17 cellular contexts compared by ENCODE assay signal in genomic region chr4:115292320-115293092, GRCh38.
DNase-seq lines count a peak whose midpoint lies in the region; ATAC-seq, FAIRE-seq and TF ChIP-seq lines count a peak whose summit lies in the region.
"Had no signal": no experiment of that assay in that cellular context is flagged by ENCODE, and none has a peak within 500 bp of the region (broad histone marks: within the 10 kb centered on the region; RNA-seq: fewer than 3 reads in every experiment).

No MANE protein-coding gene starts in this region.

- H3K36me3 ChIP-seq in H7 (replicated peaks; ENCODE audit: control insufficient read depth, insufficient read depth, low read length) (no peaks in the 10 kb centered on the region), kidney (ENCODE audit: control insufficient read depth in 1 of 2, insufficient read depth in 2 of 2, low read length in 2 of 2) (no peaks in the 10 kb centered on the region), suprapubic skin (no peaks in the 10 kb centered on the region)
- H3K36me3 ChIP-seq: BLaER1 treated with 17β-estradiol and CSF1 and Interleukin-3, amounts not matched to agents 10 nM and 100 nM; heart right ventricle; stomach had no signal

- DNase-seq in H7 (peak; percentile 2), kidney (no peak), kidney tubule cell (ENCODE audit: low spot score) (no peak), HK-2 (ENCODE audit: unreplicated experiment) (no peak), suprapubic skin (ENCODE audit: low spot score in 2 of 2) (no peak), NCI-H345 treated with DMSO at 0.1 percent for 48 hours (lab: John Stamatoyannopoulos, UW; ENCODE audit: unreplicated experiment) (no peak)
- DNase-seq: activated CD4-positive, CD25-positive, alpha-beta regulatory T cell treated with anti-CD3 and anti-CD28 coated beads, Interleukin-2, amount 50 U/mL, for 72 hours; activated T-cell treated with anti-CD3 and anti-CD28 coated beads, Interleukin-2, amount 50 U/mL, for 24 hours; H9; heart right ventricle; NCI-H2081; stomach; SW 1271 had no signal

- H3K4me1 ChIP-seq in kidney (ENCODE audit: control insufficient read depth in 1 of 2, insufficient read depth in 1 of 2, low read depth in 1 of 2, low read length in 2 of 2) (no peaks in the 10 kb centered on the region), suprapubic skin (no peaks in the 10 kb centered on the region)
- H3K4me1 ChIP-seq: BLaER1 treated with 17β-estradiol and CSF1 and Interleukin-3, amounts not matched to agents 10 nM and 100 nM; heart right ventricle; stomach had no signal

- ATAC-seq in GM18907 (IDR thresholded peaks at IDR 0.05; ENCODE audit: unreplicated experiment), result peak; percentile 90
- ATAC-seq in HG03442 (IDR thresholded peaks at IDR 0.05; ENCODE audit: unreplicated experiment), result peak; percentile 47
- ATAC-seq: heart right ventricle had no signal

- no peak for FAIRE-seq in kidney (lab: Jason Lieb, UNC)

- no peaks in the 10 kb centered on the region for H3K27me3 ChIP-seq in H7 (ENCODE audit: control insufficient read depth, insufficient read depth, low read length)
- H3K27me3 ChIP-seq in suprapubic skin, result no peaks in the 10 kb centered on the region
- H3K27me3 ChIP-seq: BLaER1 treated with 17β-estradiol and CSF1 and Interleukin-3, amounts not matched to agents 10 nM and 100 nM; heart right ventricle; stomach had no signal

- TF ChIP-seq EP300 in suprapubic skin (IDR thresholded peaks at IDR 0.05), result no peak

- no peak for TF ChIP-seq CTCF in kidney (IDR thresholded peaks at IDR 0.05; ENCODE audit: borderline replicate concordance, extremely low read depth, insufficient read depth)
- no peak for TF ChIP-seq CTCF in suprapubic skin (IDR thresholded peaks at IDR 0.05)

- WGBS in suprapubic skin, result 55% methylated on average over 2 of the region's 2 CpGs

- no peak overlapping the region for H3K27ac ChIP-seq in kidney (ENCODE audit: low read depth in 2 of 2, low read length in 2 of 2)
- no peak overlapping the region for H3K27ac ChIP-seq in suprapubic skin
- H3K27ac ChIP-seq: BLaER1 treated with 17β-estradiol and CSF1 and Interleukin-3, amounts not matched to agents 10 nM and 100 nM; heart right ventricle; stomach had no signal

- H3K4me3 ChIP-seq in H7 (ENCODE audit: insufficient read depth, low read depth, low read length), result no peak overlapping the region
- H3K4me3 ChIP-seq in kidney (ENCODE audit: low read length in 2 of 2), result peak overlapping the region; percentile 38 to 44
- H3K4me3 ChIP-seq in suprapubic skin, result no peak overlapping the region
- H3K4me3 ChIP-seq: BLaER1 treated with 17β-estradiol and CSF1 and Interleukin-3, amounts not matched to agents 10 nM and 100 nM; heart right ventricle; lung; stomach had no signal

- intact Hi-C loops in kidney (cut with DNase I), result no loop called here

- H3K9ac ChIP-seq in kidney (ENCODE audit: low read length in 2 of 2), result no peak overlapping the region
- H3K9ac ChIP-seq: BLaER1 treated with 17β-estradiol and CSF1 and Interleukin-3, amounts not matched to agents 10 nM and 100 nM had no signal

- H3K9me3 ChIP-seq in kidney (ENCODE audit: control insufficient read depth in 1 of 2, low read length in 2 of 2), result no peaks in the 10 kb centered on the region
- H3K9me3 ChIP-seq in suprapubic skin, result no peaks in the 10 kb centered on the region
- H3K9me3 ChIP-seq: stomach had no signal

- TF ChIP-seq POLR2A in suprapubic skin (IDR thresholded peaks at IDR 0.05), result no peak

Comparison
In these comparisons a context has a peak if more than half of its experiments do, and no peak if none do; other contexts are left out.
1. H3K4me3 ChIP-seq: peak in kidney (2 of 2); none in H7 (single experiment) and suprapubic skin (single experiment).